Comparison of ENCODE assay signal across 18 cellular contexts in genomic region chr7:71348751-71349415, GRCh38.
DNase-seq lines count a peak whose midpoint lies in the region; ATAC-seq and TF ChIP-seq lines count a peak whose summit lies in the region.
"Had no signal": no experiment of that assay in that cellular context is flagged by ENCODE, and none has a peak within 500 bp of the region (broad histone marks: within the 10 kb centered on the region; RNA-seq: fewer than 3 reads in every experiment).

No MANE protein-coding gene starts in this region.

- no peak overlapping the region for H3K23ac ChIP-seq in H9 (ENCODE audit: insufficient read length, low read depth, low read length)

- DNase-seq in H9 (no peak), NCI-H524 treated with DMSO at 0.1 percent for 48 hours (lab: John Stamatoyannopoulos, UW) (peak; percentile 43), glutamatergic neuron (no peak), hypothalamus (lab: John Stamatoyannopoulos, UW) (no peak), NCI-H1694 treated with DMSO at 0.1 percent for 48 hours (lab: John Stamatoyannopoulos, UW) (no peak)
- DNase-seq: activated CD4-positive, alpha-beta T cell treated with anti-CD3 and anti-CD28 coated beads for 1 hour; AML-193; NCI-H1092 treated with DMSO at 0.1 percent for 48 hours; NCI-H226 had no signal

- no peak overlapping the region for H3T11ph ChIP-seq in H9 (ENCODE audit: low read length)

- no peak overlapping the region for H3K4me2 ChIP-seq in H9 (ENCODE audit: insufficient read depth, insufficient read length, low read length)

- H3K27ac Mint-ChIP-seq in H9 (peak overlapping the region; percentile 10 to 94 (median 92)), glutamatergic neuron (ENCODE audit: unreplicated experiment) (peak overlapping the region; percentile 23)
- H3K27ac Mint-ChIP-seq: stimulated activated effector memory CD8-positive, alpha-beta T cell treated with anti-CD3 and anti-CD28 coated beads, Interleukin-12 subunit alpha, Interleukin-12 subunit beta, amount 100 ng/mL, for 72 hours; T-helper 2 cell treated with Interferon-gamma antibody and Interleukin-4, amounts not matched to agents 5 μg/mL and 100 μg/mL, for 36 hours had no signal

- H3K9me3 Mint-ChIP-seq in H9 (peaks cover 30% of the 10 kb centered on the region in 2 experiments), glutamatergic neuron (ENCODE audit: unreplicated experiment) (peaks cover 8% of the 10 kb centered on the region)

- peaks cover 8% of the 10 kb centered on the region for H3K79me2 ChIP-seq in H9 (ENCODE audit: insufficient read depth, low read length)

- H3K9ac ChIP-seq in H9 (ENCODE audit: extremely low read depth, insufficient read length, low read length), result no peak overlapping the region
- no peak overlapping the region for H3K9ac ChIP-seq in rectal smooth muscle tissue (ENCODE audit: low read length)

- H3K4me1 ChIP-seq in H9 (ENCODE audit: insufficient read depth, low read length) (no peaks in the 10 kb centered on the region; the same call in 1 of the 2 replicates), rectal smooth muscle tissue (ENCODE audit: control insufficient read depth, insufficient read depth, low read length) (peaks cover 9% of the 10 kb centered on the region)
- H3K4me1 ChIP-seq: ascending aorta, SJCRH30, tibial nerve had no signal

- H3K9me3 ChIP-seq in H9 (ENCODE audit: control insufficient read depth, low read depth, low read length), result peaks cover 3% of the 10 kb centered on the region
- H3K9me3 ChIP-seq: ascending aorta, SJCRH30 had no signal

- H3K18ac ChIP-seq in H9 (ENCODE audit: insufficient read length, low read depth, low read length), result no peak overlapping the region

- H3K79me1 ChIP-seq in H9 (ENCODE audit: insufficient read depth, low read depth, low read length, poor library complexity, severe bottlenecking), result peaks cover 7% of the 10 kb centered on the region

- H4K20me1 ChIP-seq in H9 (ENCODE audit: control insufficient read depth, insufficient read depth, insufficient read length), result no peaks in the 10 kb centered on the region

- H3K36me3 ChIP-seq in rectal smooth muscle tissue (ENCODE audit: control insufficient read depth, insufficient read depth, low read length), result no peaks in the 10 kb centered on the region
- H3K36me3 ChIP-seq: ascending aorta, SJCRH30, tibial nerve had no signal

- H4K91ac ChIP-seq in H9 (ENCODE audit: insufficient read length, low read depth, low read length), result no peak overlapping the region

- H3K36me3 Mint-ChIP-seq in H9 (ENCODE audit: insufficient read depth in 1 of 3, low read depth in 3 of 3) (peaks cover 30 to 42% (median 34%) of the 10 kb centered on the region in 3 experiments), glutamatergic neuron (ENCODE audit: unreplicated experiment) (peaks cover 34% of the 10 kb centered on the region)
- H3K36me3 Mint-ChIP-seq: stimulated activated effector memory CD8-positive, alpha-beta T cell treated with anti-CD3 and anti-CD28 coated beads, Interleukin-12 subunit alpha, Interleukin-12 subunit beta, amount 100 ng/mL, for 72 hours had no signal

- no peak overlapping the region for H2AFZ ChIP-seq in H9 (ENCODE audit: low read length)

- no peaks in the 10 kb centered on the region for H3K23me2 ChIP-seq in H9 (ENCODE audit: insufficient read length, low read depth, low read length, poor library complexity, severe bottlenecking)

- WGBS in H9 (ENCODE audit: extremely low coverage, insufficient read length, low lambda C conversion rate), result no CpG with 5 or more reads among the region's 11 CpGs

- H3K4me3 Mint-ChIP-seq in H9 (no peak overlapping the region; a peak in 1 of 5 replicates), glutamatergic neuron (ENCODE audit: unreplicated experiment) (no peak overlapping the region)
- H3K4me3 Mint-ChIP-seq: stimulated activated effector memory CD8-positive, alpha-beta T cell treated with anti-CD3 and anti-CD28 coated beads, Interleukin-12 subunit alpha, Interleukin-12 subunit beta, amount 100 ng/mL, for 72 hours; T-helper 2 cell treated with Interferon-gamma antibody and Interleukin-4, amounts not matched to agents 5 μg/mL and 100 μg/mL, for 36 hours had no signal

- H4K5ac ChIP-seq in H9 (ENCODE audit: insufficient read length, low read depth, low read length), result no peak overlapping the region

- no peak overlapping the region for H2BK12ac ChIP-seq in H9 (ENCODE audit: insufficient read length, low read depth, low read length)

- H3K4me3 ChIP-seq in rectal smooth muscle tissue (ENCODE audit: low read length), result peak overlapping the region; percentile 19
- H3K4me3 ChIP-seq: ascending aorta, K562, SJCRH30, tibial nerve had no signal

- H3K14ac ChIP-seq in H9 (ENCODE audit: insufficient read depth, low read length), result no peak overlapping the region

- ATAC-seq in HG03571 (IDR thresholded peaks at IDR 0.05; ENCODE audit: unreplicated experiment) (no peak), HG02798 (IDR thresholded peaks at IDR 0.05; ENCODE audit: poor library complexity, unreplicated experiment) (no peak)
- ATAC-seq: K562; stimulated activated effector memory CD8-positive, alpha-beta T cell treated with anti-CD3 and anti-CD28 coated beads, Interleukin-12 subunit alpha, Interleukin-12 subunit beta, amount 100 ng/mL, for 72 hours had no signal

- H3K56ac ChIP-seq in H9 (ENCODE audit: insufficient read length, low read depth, low read length), result no peak overlapping the region

- H2BK5ac ChIP-seq in H9 (ENCODE audit: insufficient read length, low read length), result no peak overlapping the region

- H2AK5ac ChIP-seq in H9 (ENCODE audit: insufficient read length, low read length), result no peak overlapping the region

- H3K4me1 Mint-ChIP-seq in H9 (peaks cover 33 to 34% of the 10 kb centered on the region in 2 experiments), glutamatergic neuron (ENCODE audit: low read depth, unreplicated experiment) (peaks cover 14% of the 10 kb centered on the region)
- H3K4me1 Mint-ChIP-seq: stimulated activated effector memory CD8-positive, alpha-beta T cell treated with anti-CD3 and anti-CD28 coated beads, Interleukin-12 subunit alpha, Interleukin-12 subunit beta, amount 100 ng/mL, for 72 hours had no signal

- no peaks in the 10 kb centered on the region for H3K27me3 ChIP-seq in H9 (ENCODE audit: insufficient read depth, low read length)
- no peaks in the 10 kb centered on the region for H3K27me3 ChIP-seq in rectal smooth muscle tissue (ENCODE audit: control insufficient read depth, insufficient read depth, low read length)
- H3K27me3 ChIP-seq: ascending aorta, SJCRH30, tibial nerve had no signal

- TF ChIP-seq CTCF in H9 (conservative IDR thresholded peaks at IDR 0.05) (no peak), glutamatergic neuron (IDR thresholded peaks at IDR 0.05; ENCODE audit: partially characterized antibody, unreplicated experiment) (no peak)

- no peak overlapping the region for H3K27ac ChIP-seq in H9 (ENCODE audit: insufficient read length, low read depth, low read length)
- H3K27ac ChIP-seq in rectal smooth muscle tissue (ENCODE audit: low read depth, low read length), result peak overlapping the region; percentile 55
- H3K27ac ChIP-seq: ascending aorta, SJCRH30 had no signal

- no peak overlapping the region for H2BK120ac ChIP-seq in H9 (ENCODE audit: low read depth, low read length, poor library complexity, severe bottlenecking)

- no peak overlapping the region for H2BK15ac ChIP-seq in H9 (ENCODE audit: low read depth, low read length)

- no peak overlapping the region for H3K4ac ChIP-seq in H9 (ENCODE audit: low read depth, low read length)

- no peak overlapping the region for H2BK20ac ChIP-seq in H9 (ENCODE audit: low read depth, low read length, poor library complexity, severe bottlenecking)

- H4K8ac ChIP-seq in H9 (replicated peaks; ENCODE audit: insufficient read length, low read depth, low read length), result no peak overlapping the region

- H3K27me3 Mint-ChIP-seq in H9 (ENCODE audit: low read depth) (no peaks in the 10 kb centered on the region; the same call in 1 of the 2 replicates), glutamatergic neuron (ENCODE audit: unreplicated experiment) (peaks cover 5% of the 10 kb centered on the region)
